In the genomic region with DNA sequence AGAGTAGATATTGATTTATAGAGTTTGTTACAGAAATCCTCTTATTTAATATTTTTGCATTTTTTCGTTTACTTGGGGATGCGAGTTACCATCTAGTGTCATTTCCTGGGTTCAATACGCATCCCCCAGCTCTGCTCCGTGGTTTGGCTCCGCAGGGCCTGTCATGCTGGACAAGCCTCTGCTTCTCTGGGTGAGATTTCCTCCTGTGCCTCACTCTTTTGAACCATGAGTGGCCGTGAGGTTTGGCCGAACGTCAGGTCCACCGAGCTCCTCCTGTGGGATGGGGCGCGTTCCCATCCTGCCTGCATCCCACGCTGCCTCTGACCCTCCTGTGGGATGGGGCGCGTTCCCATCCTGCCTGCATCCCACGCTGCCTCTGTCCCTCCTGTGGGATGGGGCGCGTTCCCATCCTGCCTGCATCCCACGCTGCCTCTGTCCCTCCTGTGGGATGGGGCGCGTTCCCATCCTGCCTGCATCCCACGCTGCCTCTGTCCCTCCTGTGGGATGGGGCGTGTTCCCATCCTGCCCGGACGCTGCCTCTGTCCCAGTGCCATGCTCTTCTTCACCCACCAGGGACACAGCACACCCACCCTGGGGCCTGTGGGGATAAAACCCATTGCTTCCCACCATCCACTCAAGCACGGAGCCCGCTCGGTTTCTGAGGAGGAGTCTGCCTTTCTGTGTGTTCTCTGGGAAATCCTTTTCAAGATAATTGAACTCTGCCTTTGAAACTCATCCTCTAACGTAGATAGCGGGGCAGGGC, we compare ENCODE assay signal across 22 cellular contexts.
DNase-seq lines count a peak whose midpoint lies in the region; ATAC-seq and TF ChIP-seq lines count a peak whose summit lies in the region.
"Had no signal": no experiment of that assay in that cellular context is flagged by ENCODE, and none has a peak within 500 bp of the region (broad histone marks: within the 10 kb centered on the region; RNA-seq: fewer than 3 reads in every experiment).

No MANE protein-coding gene starts in this region.

- POLR2A ChIA-PET in activated CD4-positive, alpha-beta memory T cell treated with anti-CD3 and anti-CD28 coated beads, Interleukin-2, amount 10 ng/mL, durations not matched to agents 7 days and 5 days (lab: Charles Lee) = no interaction called here
- POLR2A ChIA-PET in activated CD4-positive, alpha-beta memory T cell treated with anti-CD3 and anti-CD28 coated beads for 36 hours (lab: Charles Lee) = no interaction called here

- no peak overlapping the region for H4K8ac ChIP-seq in neuronal stem cell (ENCODE audit: low read depth, low read length)

- H2AK5ac ChIP-seq in neuronal stem cell (ENCODE audit: low read depth, low read length) = no peak overlapping the region

- no peak for TF ChIP-seq CTCF in upper lobe of right lung (IDR thresholded peaks at IDR 0.05)

- no peak overlapping the region for H3K27ac Mint-ChIP-seq in activated CD4-positive, alpha-beta memory T cell treated with anti-CD3 and anti-CD28 coated beads, Interleukin-2, amount 10 ng/mL, durations not matched to agents 7 days and 5 days
- H3K27ac Mint-ChIP-seq in activated CD4-positive, alpha-beta memory T cell treated with anti-CD3 and anti-CD28 coated beads for 36 hours = no peak overlapping the region
- H3K27ac Mint-ChIP-seq: B cell had no signal

- H3K27me3 Mint-ChIP-seq in activated CD4-positive, alpha-beta memory T cell treated with anti-CD3 and anti-CD28 coated beads, Interleukin-2, amount 10 ng/mL, durations not matched to agents 7 days and 5 days = peaks cover 28% of the 10 kb centered on the region
- peaks cover 27% of the 10 kb centered on the region for H3K27me3 Mint-ChIP-seq in activated CD4-positive, alpha-beta memory T cell treated with anti-CD3 and anti-CD28 coated beads for 36 hours

- H3K9ac ChIP-seq in neuronal stem cell (ENCODE audit: low read depth, low read length, poor library complexity) = no peak overlapping the region
- H3K9ac ChIP-seq: KMS-11 had no signal

- H3K9me3 ChIP-seq in neuronal stem cell (replicated peaks in 1 of 2; ENCODE audit: control insufficient read depth in 2 of 2, insufficient read depth in 1 of 2, low read depth in 1 of 2, low read length in 2 of 2) (no peaks in the 10 kb centered on the region), upper lobe of right lung (no peaks in the 10 kb centered on the region)
- H3K9me3 ChIP-seq: HAP-1 had no signal

- no peak overlapping the region for H3K4me2 ChIP-seq in neuronal stem cell (ENCODE audit: insufficient read depth, low read length, poor library complexity, severe bottlenecking)
- H3K4me2 ChIP-seq: KMS-11 had no signal

- H3K4me1 Mint-ChIP-seq in activated CD4-positive, alpha-beta memory T cell treated with anti-CD3 and anti-CD28 coated beads, Interleukin-2, amount 10 ng/mL, durations not matched to agents 7 days and 5 days = peaks cover 8% of the 10 kb centered on the region
- H3K4me1 Mint-ChIP-seq in activated CD4-positive, alpha-beta memory T cell treated with anti-CD3 and anti-CD28 coated beads for 36 hours (ENCODE audit: low read depth) = no peaks in the 10 kb centered on the region
- H3K4me1 Mint-ChIP-seq: B cell had no signal

- H2BK12ac ChIP-seq in neuronal stem cell (ENCODE audit: low read length) = peak overlapping the region; percentile 80

- CTCF ChIA-PET in activated CD4-positive, alpha-beta memory T cell treated with anti-CD3 and anti-CD28 coated beads, Interleukin-2, amount 10 ng/mL, durations not matched to agents 7 days and 5 days (lab: Charles Lee) = no interaction called here
- CTCF ChIA-PET in activated CD4-positive, alpha-beta memory T cell treated with anti-CD3 and anti-CD28 coated beads for 36 hours (lab: Charles Lee) = interaction anchor here (1.7 kb wide), 1 partner anchor 16 kb away, joined by 5 read pairs; no protein-coding TSS in a partner anchor

- WGBS in neuronal stem cell (ENCODE audit: extremely low coverage in 2 of 2, insufficient read length in 2 of 2, insufficient replicate concordance in 1 of 2), 2 donors = no CpG with 5 or more reads among the region's 29 CpGs

- no peak overlapping the region for H2BK15ac ChIP-seq in neuronal stem cell (ENCODE audit: low read length)

- H2BK5ac ChIP-seq in neuronal stem cell (ENCODE audit: low read length) = no peak overlapping the region

- H3K4me3 ChIP-seq in neuronal stem cell (ENCODE audit: low read length in 2 of 2) = no peak overlapping the region
- no peak overlapping the region for H3K4me3 ChIP-seq in upper lobe of right lung
- H3K4me3 ChIP-seq: HAP-1 had no signal

- DNase-seq in activated CD4-positive, alpha-beta memory T cell treated with anti-CD3 and anti-CD28 coated beads, Interleukin-2, amount 10 ng/mL, durations not matched to agents 7 days and 5 days = peak; percentile 3
- no peak for DNase-seq in activated CD4-positive, alpha-beta memory T cell treated with anti-CD3 and anti-CD28 coated beads for 36 hours
- peak; percentile 2 for DNase-seq in iPS-NIHi7 (ENCODE audit: extremely low spot score)
- DNase-seq in neuronal stem cell (ENCODE audit: low spot score) = no peak
- peak; percentile 48 for DNase-seq in upper lobe of right lung
- DNase-seq in NOMO-1 (lab: John Stamatoyannopoulos, UW; ENCODE audit: unreplicated experiment in 2 of 2) = no peak
- DNase-seq: 8988T, DMS 273 treated with DMSO at 0.1 percent for 48 hours, DND-41, MV-4-11, NCI-H1417, NCI-H187 treated with DMSO at 0.1 percent for 48 hours, NCI-H2227 treated with DMSO at 0.1 percent for 48 hours, NCI-H82, PC-3 had no signal

- intact Hi-C loops in activated CD4-positive, alpha-beta memory T cell treated with anti-CD3 and anti-CD28 coated beads for 36 hours (cut with micrococcal nuclease) = no loop called here
- intact Hi-C loops in upper lobe of right lung (cut with DNase I) = no loop called here

- no peak overlapping the region for H4K91ac ChIP-seq in neuronal stem cell (ENCODE audit: low read depth, low read length, poor library complexity)

- no peak overlapping the region for H2AFZ ChIP-seq in neuronal stem cell (ENCODE audit: low read length)

- H3K27me3 ChIP-seq in neuronal stem cell (ENCODE audit: control insufficient read depth in 3 of 3, insufficient read depth in 3 of 3, low read depth in 1 of 3, low read length in 3 of 3) (peaks cover 0 to 4% (median 0%) of the 10 kb centered on the region in 3 experiments), upper lobe of right lung (peaks cover 30% of the 10 kb centered on the region)

- no peak overlapping the region for H2BK120ac ChIP-seq in neuronal stem cell (ENCODE audit: low read depth, low read length)

- H3K4me3 Mint-ChIP-seq in activated CD4-positive, alpha-beta memory T cell treated with anti-CD3 and anti-CD28 coated beads, Interleukin-2, amount 10 ng/mL, durations not matched to agents 7 days and 5 days = no peak overlapping the region
- no peak overlapping the region for H3K4me3 Mint-ChIP-seq in activated CD4-positive, alpha-beta memory T cell treated with anti-CD3 and anti-CD28 coated beads for 36 hours
- H3K4me3 Mint-ChIP-seq: B cell had no signal

- H3K79me1 ChIP-seq in neuronal stem cell (ENCODE audit: low read depth, low read length) = no peaks in the 10 kb centered on the region

- H3K23ac ChIP-seq in neuronal stem cell (ENCODE audit: low read depth, low read length, poor library complexity) = peak overlapping the region; percentile 49

- H3K27ac ChIP-seq in neuronal stem cell (replicated peaks; ENCODE audit: low read length) = no peak overlapping the region
- no peak overlapping the region for H3K27ac ChIP-seq in upper lobe of right lung
- H3K27ac ChIP-seq: HL-60, KMS-11, RWPE1 had no signal

- H3K18ac ChIP-seq in neuronal stem cell (ENCODE audit: low read length) = peak overlapping the region; percentile 88

- ATAC-seq in upper lobe of right lung = no peak
- ATAC-seq in GM21723 (IDR thresholded peaks at IDR 0.05; ENCODE audit: unreplicated experiment) = no peak
- no peak for ATAC-seq in HG03045 (IDR thresholded peaks at IDR 0.05; ENCODE audit: unreplicated experiment)
- ATAC-seq: PC-3 had no signal

- H3K36me3 ChIP-seq in neuronal stem cell (replicated peaks in 1 of 2; ENCODE audit: control insufficient read depth in 2 of 2, insufficient read depth in 2 of 2, low read length in 2 of 2) = no peaks in the 10 kb centered on the region
- H3K36me3 ChIP-seq in upper lobe of right lung = no peaks in the 10 kb centered on the region
- H3K36me3 ChIP-seq: HAP-1 had no signal

- peaks cover 0 to 4% of the 10 kb centered on the region in 2 donors for H3K4me1 ChIP-seq in neuronal stem cell (ENCODE audit: control insufficient read depth in 2 of 2, insufficient read depth in 1 of 2, low read depth in 1 of 2, low read length in 2 of 2)
- no peaks in the 10 kb centered on the region for H3K4me1 ChIP-seq in upper lobe of right lung
- H3K4me1 ChIP-seq: HAP-1 had no signal

- H3K36me3 Mint-ChIP-seq in activated CD4-positive, alpha-beta memory T cell treated with anti-CD3 and anti-CD28 coated beads, Interleukin-2, amount 10 ng/mL, durations not matched to agents 7 days and 5 days (ENCODE audit: low read depth) = no peaks in the 10 kb centered on the region
- no peaks in the 10 kb centered on the region for H3K36me3 Mint-ChIP-seq in activated CD4-positive, alpha-beta memory T cell treated with anti-CD3 and anti-CD28 coated beads for 36 hours

- no peak overlapping the region for H3K4ac ChIP-seq in neuronal stem cell (ENCODE audit: low read length)

- no peaks in the 10 kb centered on the region for H3K9me3 Mint-ChIP-seq in activated CD4-positive, alpha-beta memory T cell treated with anti-CD3 and anti-CD28 coated beads, Interleukin-2, amount 10 ng/mL, durations not matched to agents 7 days and 5 days
- no peaks in the 10 kb centered on the region for H3K9me3 Mint-ChIP-seq in activated CD4-positive, alpha-beta memory T cell treated with anti-CD3 and anti-CD28 coated beads for 36 hours

- H3K14ac ChIP-seq in neuronal stem cell (ENCODE audit: low read length) = peak overlapping the region; percentile 31

Comparison
In these comparisons a context has a peak if more than half of its experiments do, and no peak if none do; other contexts are left out.
1. DNase-seq: peak in activated CD4-positive, alpha-beta memory T cell treated with anti-CD3 and anti-CD28 coated beads, Interleukin-2, amount 10 ng/mL, durations not matched to agents 7 days and 5 days (single experiment), iPS-NIHi7 (single experiment) and upper lobe of right lung (single experiment); none in activated CD4-positive, alpha-beta memory T cell treated with anti-CD3 and anti-CD28 coated beads for 36 hours (single experiment), neuronal stem cell (single experiment) and NOMO-1 (0 of 2).